Comparison of ENCODE assay signal across 10 cellular contexts in the genomic region with DNA sequence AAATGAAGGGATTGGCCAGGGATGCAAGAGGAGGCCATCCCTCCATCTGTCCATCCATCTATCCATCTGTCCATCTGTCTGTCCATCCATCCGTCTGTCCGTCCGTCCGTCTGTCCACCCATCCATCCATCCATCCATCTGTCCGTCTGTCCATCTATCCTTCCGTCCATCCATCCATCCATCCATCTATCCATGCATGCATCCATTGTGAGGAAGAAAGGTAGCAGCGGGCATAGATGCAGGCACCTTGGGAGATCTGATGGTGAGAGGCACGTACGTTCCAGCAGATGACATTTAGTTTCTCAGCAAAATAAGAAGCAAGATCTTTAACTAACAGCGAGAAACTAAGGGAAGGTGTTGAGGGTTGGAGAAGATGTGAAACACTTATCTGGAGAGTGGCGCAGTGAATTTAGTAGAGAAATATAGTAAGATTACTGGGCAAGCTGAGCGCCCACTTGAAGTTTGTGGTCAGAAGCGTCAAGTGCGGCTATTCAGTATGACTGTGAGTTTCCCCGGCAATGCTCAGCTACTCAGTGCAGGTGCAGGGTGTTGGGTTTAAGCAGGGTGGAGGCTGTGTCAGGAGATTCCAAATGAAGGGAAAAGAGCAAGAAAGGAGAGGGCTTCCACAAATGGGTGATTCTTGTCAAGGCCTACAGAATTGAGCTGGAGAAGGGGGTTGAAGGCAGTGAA. TPM values are rescaled to one million over a fixed set of nuclear protein-coding genes. Genes with fewer than 3 reads are reported as not detected.
DNase-seq lines count a peak whose midpoint lies in the region; ATAC-seq, FAIRE-seq and TF ChIP-seq lines count a peak whose summit lies in the region.
"Had no signal": no experiment of that assay in that cellular context is flagged by ENCODE, and none has a peak within 500 bp of the region (broad histone marks: within the 10 kb centered on the region; RNA-seq: fewer than 3 reads in every experiment).

No MANE protein-coding gene starts in this region.

- ATAC-seq in HG03039 (IDR thresholded peaks at IDR 0.05; ENCODE audit: unreplicated experiment) (peak; percentile 56), HG03097 (IDR thresholded peaks at IDR 0.05; ENCODE audit: low FRiP score, unreplicated experiment) (no peak)
- peak; percentile 77 to 90 for ATAC-seq in activated T-cell treated with anti-CD3 and anti-CD28 coated beads, Interleukin-2, amount 50 U/mL, for 72 hours (replicated peaks in 1 of 2)

- DNase-seq in GM13976 (ENCODE audit: low spot score): peak; percentile 70
- no peak for DNase-seq in GM19239 (ENCODE audit: insufficient read length, low spot score)
- peak; percentile 48 to 57 for DNase-seq in activated T-cell treated with anti-CD3 and anti-CD28 coated beads, Interleukin-2, amount 50 U/mL, for 72 hours
- no peak for DNase-seq in inferior parietal cortex (ENCODE audit: extremely low spot score)
- DNase-seq in NOMO-1 (lab: John Stamatoyannopoulos, UW; ENCODE audit: unreplicated experiment in 2 of 2): no peak
- DNase-seq in H4 (ENCODE audit: low spot score): no peak

- no peaks in the 10 kb centered on the region for H3K9me3 Mint-ChIP-seq in activated T-cell treated with anti-CD3 and anti-CD28 coated beads, Interleukin-2, amount 50 U/mL, for 72 hours
- H3K9me3 Mint-ChIP-seq: activated T-helper 2 cell treated with anti-CD3 and anti-CD28 coated beads, Interferon-gamma antibody, Interleukin-2, Interleukin-4, amounts not matched to agents 10 μg/mL and 5 μg/mL and 100 μg/mL, durations not matched to agents 14 hours and 24 hours and 36 hours; stimulated activated naive CD8-positive, alpha-beta T cell treated with anti-CD3 and anti-CD28 coated beads, Interleukin-15, Interleukin-2, amounts not matched to agents 100 ng/mL and 50 ng/mL, for 24 hours had no signal

- peaks cover 0 to 2% of the 10 kb centered on the region in 2 donors for H3K36me3 Mint-ChIP-seq in activated T-cell treated with anti-CD3 and anti-CD28 coated beads, Interleukin-2, amount 50 U/mL, for 72 hours (ENCODE audit: insufficient read depth in 2 of 2)

- no peaks in the 10 kb centered on the region for H3K27me3 Mint-ChIP-seq in activated T-cell treated with anti-CD3 and anti-CD28 coated beads, Interleukin-2, amount 50 U/mL, for 72 hours (ENCODE audit: low read depth)
- H3K27me3 Mint-ChIP-seq: stimulated activated naive CD8-positive, alpha-beta T cell treated with anti-CD3 and anti-CD28 coated beads, Interleukin-15, Interleukin-2, amounts not matched to agents 100 ng/mL and 50 ng/mL, for 24 hours had no signal

- no peak for TF ChIP-seq CTCF in GM13976 (IDR thresholded peaks at IDR 0.05; ENCODE audit: borderline replicate concordance, control extremely low read depth, extremely low read depth, insufficient read depth, missing control alignments)

- in situ Hi-C loops in GM13976 (cut with MboI; ENCODE audit: low sequenced_read_pairs, unreplicated experiment): no loop called here

- no peak overlapping the region for H3K4me3 Mint-ChIP-seq in activated T-cell treated with anti-CD3 and anti-CD28 coated beads, Interleukin-2, amount 50 U/mL, for 72 hours
- H3K4me3 Mint-ChIP-seq: stimulated activated naive CD8-positive, alpha-beta T cell treated with anti-CD3 and anti-CD28 coated beads, Interleukin-15, Interleukin-2, amounts not matched to agents 100 ng/mL and 50 ng/mL, for 24 hours had no signal

- peak; percentile 99 for FAIRE-seq in GM19239 (lab: Jason Lieb, UNC)

- H3K4me1 Mint-ChIP-seq in activated T-cell treated with anti-CD3 and anti-CD28 coated beads, Interleukin-2, amount 50 U/mL, for 72 hours (ENCODE audit: low read depth): peaks cover 45% of the 10 kb centered on the region

- no peak overlapping the region for H3K27ac Mint-ChIP-seq in activated T-cell treated with anti-CD3 and anti-CD28 coated beads, Interleukin-2, amount 50 U/mL, for 72 hours
- H3K27ac Mint-ChIP-seq: activated T-helper 2 cell treated with anti-CD3 and anti-CD28 coated beads, Interferon-gamma antibody, Interleukin-2, Interleukin-4, amounts not matched to agents 10 μg/mL and 5 μg/mL and 100 μg/mL, durations not matched to agents 14 hours and 24 hours and 36 hours; stimulated activated naive CD8-positive, alpha-beta T cell treated with anti-CD3 and anti-CD28 coated beads, Interleukin-15, Interleukin-2, amounts not matched to agents 100 ng/mL and 50 ng/mL, for 24 hours had no signal

RNA-seq across cellular contexts. Expression of a gene that starts 22.4 kb away (rescaled TPM):
- 100 to 1,000 TPM; 102 to 117 TPM for total RNA-seq in activated T-cell treated with anti-CD3 and anti-CD28 coated beads, Interleukin-2, amount 50 U/mL, for 72 hours
- total RNA-seq in H4 (2014; rRNA removed; shearing (Covaris generic)): 317 and 358 TPM in 2 replicates

RNA-seq across cellular contexts. Expression of a gene that starts 47.3 kb away (rescaled TPM):
- 10 to 100 TPM; 23.7 to 25.9 TPM for total RNA-seq in activated T-cell treated with anti-CD3 and anti-CD28 coated beads, Interleukin-2, amount 50 U/mL, for 72 hours
- 18.7 and 19.6 TPM in 2 replicates for total RNA-seq in H4 (2014; rRNA removed; shearing (Covaris generic))

Comparison
In these comparisons a context has a peak if more than half of its experiments do, and no peak if none do; other contexts are left out.
1. DNase-seq: peak in GM13976 (single experiment) and activated T-cell treated with anti-CD3 and anti-CD28 coated beads, Interleukin-2, amount 50 U/mL, for 72 hours (2 of 2); none in GM19239 (single experiment), inferior parietal cortex (single experiment), NOMO-1 (0 of 2) and H4 (single experiment).